In genomic region chr1:168504064-168504837, GRCh38 we compare ENCODE assay signal across 8 cellular contexts. TPM values are rescaled to one million over a fixed set of nuclear protein-coding genes. Genes with fewer than 3 reads are reported as not detected.
DNase-seq lines count a peak whose midpoint lies in the region; ATAC-seq and TF ChIP-seq lines count a peak whose summit lies in the region.

No MANE protein-coding gene starts in this region.

- 82 to 85% methylated on average over 4 of the region's 4 CpGs for WGBS in testis, 2 donors

- H3K36me3 ChIP-seq in GM06990 (ENCODE audit: control insufficient read depth, insufficient read depth, low read length) (no peaks in the 10 kb centered on the region), testis (ENCODE audit: low read depth, missing control alignments) (no peaks in the 10 kb centered on the region)
- H3K36me3 ChIP-seq in effector memory CD4-positive, alpha-beta T cell (ENCODE audit: control insufficient read depth, insufficient read depth, low read length) = no peaks in the 10 kb centered on the region

- no peak for TF ChIP-seq POLR2A in testis (IDR thresholded peaks at IDR 0.05)

- no peak overlapping the region for H3K4me3 ChIP-seq in GM06990 (replicated peaks; ENCODE audit: low read depth, low read length)
- H3K4me3 ChIP-seq in testis = no peak overlapping the region
- H3K4me3 ChIP-seq in effector memory CD4-positive, alpha-beta T cell (ENCODE audit: insufficient read depth, low read depth, low read length, poor library complexity, severe bottlenecking) = no peak overlapping the region

- DNase-seq in GM06990 (ENCODE audit: extremely low read depth, insufficient read length) (peak; percentile 28), KG1 (lab: John Stamatoyannopoulos, UW) (peak; percentile 81), fibroblast of peridontal ligament (ENCODE audit: extremely low read depth) (peak; percentile 90), testis (peak; percentile 38), NCI-H446 (lab: John Stamatoyannopoulos, UW) (no peak), NCI-H1105 (lab: John Stamatoyannopoulos, UW) (no peak)
- DNase-seq in effector memory CD4-positive, alpha-beta T cell = no peak

- intact Hi-C loops in testis (cut with DNase I; ENCODE audit: low total_unique reads) = no loop called here

- H3K9me3 ChIP-seq in testis = no peaks in the 10 kb centered on the region
- H3K9me3 ChIP-seq in effector memory CD4-positive, alpha-beta T cell (ENCODE audit: control insufficient read depth, low read length) = no peaks in the 10 kb centered on the region

- H3K4me1 ChIP-seq in testis = no peaks in the 10 kb centered on the region
- H3K4me1 ChIP-seq in effector memory CD4-positive, alpha-beta T cell (ENCODE audit: control insufficient read depth, insufficient read depth, low read length, poor library complexity, severe bottlenecking) = no peaks in the 10 kb centered on the region

- TF ChIP-seq CTCF in GM06990 (IDR thresholded peaks at IDR 0.05; ENCODE audit: insufficient read depth, low read length, poor library complexity, severe bottlenecking) = no peak
- TF ChIP-seq CTCF in testis (IDR thresholded peaks at IDR 0.05) = no peak

- H3K27me3 ChIP-seq in GM06990 (replicated peaks; ENCODE audit: control insufficient read depth, insufficient read depth, low read length) (no peaks in the 10 kb centered on the region), testis (no peaks in the 10 kb centered on the region)
- no peaks in the 10 kb centered on the region for H3K27me3 ChIP-seq in effector memory CD4-positive, alpha-beta T cell (replicated peaks; ENCODE audit: control insufficient read depth, insufficient read depth, low read length, poor library complexity, severe bottlenecking)

- peak; percentile 75 for ATAC-seq in GM21529 (IDR thresholded peaks at IDR 0.05; ENCODE audit: unreplicated experiment)

- no peak overlapping the region for H3K27ac ChIP-seq in testis
- H3K27ac ChIP-seq in effector memory CD4-positive, alpha-beta T cell (ENCODE audit: insufficient read depth, low read length, poor library complexity, severe bottlenecking) = no peak overlapping the region

RNA-seq across cellular contexts. Expression of gene XCL2, which starts 39.5 kb away (rescaled TPM):
- not detected for total RNA-seq in testis
- 2.0 TPM for polyA plus RNA-seq in testis (ENCODE audit: insufficient read depth, low read depth, low replicate concordance)

Comparison
In these comparisons a context has a peak if more than half of its experiments do, and no peak if none do; other contexts are left out.
1. DNase-seq: peak in GM06990 (single experiment), KG1 (single experiment), fibroblast of peridontal ligament (single experiment) and testis (single experiment); none in NCI-H446 (0 of 2), NCI-H1105 (single experiment) and effector memory CD4-positive, alpha-beta T cell (0 of 3).